ENCODE assay signal across 23 cellular contexts in genomic region chr10:49141541-49142332, GRCh38. TPM values are rescaled to one million over a fixed set of nuclear protein-coding genes. Genes with fewer than 3 reads are reported as not detected.
DNase-seq lines count a peak whose midpoint lies in the region; ATAC-seq and TF ChIP-seq lines count a peak whose summit lies in the region.
"Had no signal": no experiment of that assay in that cellular context is flagged by ENCODE, and none has a peak within 500 bp of the region (broad histone marks: within the 10 kb centered on the region; RNA-seq: fewer than 3 reads in every experiment).

No MANE protein-coding gene starts in this region.

- TF ChIP-seq POLR2A in suprapubic skin (IDR thresholded peaks at IDR 0.05): no peak

- ATAC-seq in GM19438 (IDR thresholded peaks at IDR 0.05; ENCODE audit: low read depth, unreplicated experiment) (peak; percentile 79), HG02678 (IDR thresholded peaks at IDR 0.05; ENCODE audit: unreplicated experiment) (peak; percentile 75), HG03460 (IDR thresholded peaks at IDR 0.05; ENCODE audit: unreplicated experiment) (peak; percentile 88)
- ATAC-seq: CD8-positive, alpha-beta T cell; gastroesophageal sphincter; HepG2 had no signal

- no peaks in the 10 kb centered on the region for H3K27me3 ChIP-seq in suprapubic skin
- H3K27me3 ChIP-seq: gastroesophageal sphincter, MG63 had no signal

- no peaks in the 10 kb centered on the region for H3K36me3 ChIP-seq in suprapubic skin
- H3K36me3 ChIP-seq: gastroesophageal sphincter, MG63 had no signal

- no peak overlapping the region for H3K4me3 ChIP-seq in suprapubic skin
- H3K4me3 ChIP-seq: gastroesophageal sphincter, MG63 had no signal

- no peak overlapping the region for H3K27ac ChIP-seq in suprapubic skin
- H3K27ac ChIP-seq: gastroesophageal sphincter had no signal

- H3K4me1 ChIP-seq in suprapubic skin: peaks cover 20% of the 10 kb centered on the region

- WGBS in suprapubic skin: 84% methylated on average over 5 of the region's 5 CpGs

- DNase-seq in GM10266 (ENCODE audit: extremely low spot score): peak; percentile 29
- no peak for DNase-seq in suprapubic skin (ENCODE audit: low spot score in 2 of 2)
- no peak for DNase-seq in activated naive CD4-positive, alpha-beta T cell (lab: John Stamatoyannopoulos, UW)
- DNase-seq in DMS53 treated with DMSO at 0.1 percent for 48 hours (lab: John Stamatoyannopoulos, UW; ENCODE audit: unreplicated experiment): no peak
- DNase-seq in AG08395 (ENCODE audit: low spot score): no peak
- DNase-seq: activated CD4-positive, alpha-beta T cell treated with anti-CD3 and anti-CD28 coated beads, Interleukin-2, amount 10 ng/mL, durations not matched to agents 7 days and 5 days; activated T-cell treated with anti-CD3 and anti-CD28 coated beads for 4 hours; CD8-positive, alpha-beta T cell; cortex of kidney; DND-41; MG63; NCI-H1694 treated with DMSO at 0.1 percent for 48 hours; stimulated activated CD4-positive, alpha-beta T cell treated with anti-CD3 and anti-CD28 coated beads, Interleukin-12 subunit alpha, Interleukin-12 subunit beta, amount 100 ng/mL, for 4 hours; stimulated activated naive CD4-positive, alpha-beta T cell; SW 1271 had no signal

- no peaks in the 10 kb centered on the region for H3K9me3 ChIP-seq in suprapubic skin
- H3K9me3 ChIP-seq: MG63 had no signal

- no peak for TF ChIP-seq EP300 in suprapubic skin (IDR thresholded peaks at IDR 0.05)

- no peak for TF ChIP-seq CTCF in GM10266 (IDR thresholded peaks at IDR 0.05; ENCODE audit: control insufficient read depth, insufficient read depth, low read depth, missing control alignments)
- no peak for TF ChIP-seq CTCF in suprapubic skin (IDR thresholded peaks at IDR 0.05)

RNA-seq across cellular contexts. Expression of gene FAM170B, which starts 7.9 kb away (rescaled TPM):
- not detected for total RNA-seq in suprapubic skin
- total RNA-seq: activated CD4-positive, alpha-beta T cell treated with anti-CD3 and anti-CD28 coated beads, Interleukin-2, amount 10 ng/mL, durations not matched to agents 7 days and 5 days; CD8-positive, alpha-beta T cell; gastroesophageal sphincter; HepG2; neural crest cell; pulmonary artery endothelial cell; ureter had no signal

RNA-seq across cellular contexts. Expression of gene VSTM4, which starts 26.4 kb away (rescaled TPM):
- 1 to 10 TPM; 4.0 to 6.0 (median 4.6) TPM for total RNA-seq in suprapubic skin
- total RNA-seq: CD8-positive, alpha-beta T cell; HepG2 had no signal

RNA-seq across cellular contexts. Expression of gene TMEM273, which starts 46.5 kb away (rescaled TPM):
- total RNA-seq in suprapubic skin: 10 to 100 TPM in 1 of 4 donors, 1 to 10 TPM in 3; 1.3 to 10.6 (median 6.8) TPM
- total RNA-seq: HepG2 had no signal
